Comparison of ENCODE assay signal across 23 cellular contexts in genomic region chr2:37507069-37507410, GRCh38.
DNase-seq lines count a peak whose midpoint lies in the region; ATAC-seq, FAIRE-seq and TF ChIP-seq lines count a peak whose summit lies in the region.
"Had no signal": no experiment of that assay in that cellular context is flagged by ENCODE, and none has a peak within 500 bp of the region (broad histone marks: within the 10 kb centered on the region; RNA-seq: fewer than 3 reads in every experiment).

No MANE protein-coding gene starts in this region.

- 0 out of 2 replicates have a peak, but pooled peaks cover 6% of the 10 kb centered on the region for H3K9me2 ChIP-seq in GM23338 (ENCODE audit: insufficient read depth)

- no peak for FAIRE-seq in astrocyte (lab: Jason Lieb, UNC)
- FAIRE-seq: bronchial epithelial cell had no signal

- TF ChIP-seq CTCF in GM23338 (conservative IDR thresholded peaks at IDR 0.05; ENCODE audit: low read depth in 2 of 2) (no peak), astrocyte (IDR thresholded peaks at IDR 0.05; ENCODE audit: insufficient read depth, low read depth, low read length) (no peak), sigmoid colon (IDR thresholded peaks at IDR 0.05) (no peak), Peyer's patch (IDR thresholded peaks at IDR 0.05) (no peak)

- 0 out of 2 replicates have a peak overlapping the region, but pooled peaks have one; percentile 24 for H3K4me2 ChIP-seq in GM23338
- H3K4me2 ChIP-seq in astrocyte (ENCODE audit: low read length) = peak overlapping the region; percentile 10
- H3K4me2 ChIP-seq: PC-9 had no signal

- no peak overlapping the region for H3K27ac ChIP-seq in GM23338 (ENCODE audit: low read depth)
- no peak overlapping the region for H3K27ac ChIP-seq in astrocyte (ENCODE audit: low read depth, low read length)
- H3K27ac ChIP-seq in sigmoid colon = peak overlapping the region; percentile 60 to 83 (median 78)
- peak overlapping the region in 1 of 4 donors; percentile 39 for H3K27ac ChIP-seq in Peyer's patch
- H3K27ac ChIP-seq: PC-9, upper lobe of right lung had no signal

- H3K36me3 ChIP-seq in GM23338 (ENCODE audit: insufficient read depth) (no peaks in the 10 kb centered on the region), astrocyte (ENCODE audit: insufficient read depth, low read length) (no peaks in the 10 kb centered on the region), sigmoid colon (no peaks in the 10 kb centered on the region), Peyer's patch (no peaks in the 10 kb centered on the region)
- H3K36me3 ChIP-seq: upper lobe of right lung had no signal

- H3K9me3 ChIP-seq in astrocyte (ENCODE audit: insufficient read depth, low read depth, low read length) (no peaks in the 10 kb centered on the region), sigmoid colon (no peaks in the 10 kb centered on the region), Peyer's patch (no peaks in the 10 kb centered on the region)
- H3K9me3 ChIP-seq: upper lobe of right lung had no signal

- H3K27me3 Mint-ChIP-seq in GM23338 (ENCODE audit: insufficient read depth, low read depth, poor library complexity) (peaks cover 9% of the 10 kb centered on the region), astrocyte (ENCODE audit: low read depth, unreplicated experiment) (no peaks in the 10 kb centered on the region)
- H3K27me3 Mint-ChIP-seq in natural killer cell treated with Interleukin-12 subunit alpha and Interleukin-12 subunit beta and Interleukin-15 and Interleukin-18, amount 100 ng/mL, for 72 hours = peaks cover 3 to 4% of the 10 kb centered on the region in 2 donors
- H3K27me3 Mint-ChIP-seq: activated T-cell treated with anti-CD3 and anti-CD28 coated beads, Interleukin-2, amount 50 U/mL, for 24 hours had no signal

- H3K4me1 ChIP-seq in GM23338 (ENCODE audit: insufficient read depth) = peaks cover 6% of the 10 kb centered on the region; the same call in 1 of the 2 replicates
- H3K4me1 ChIP-seq in astrocyte (ENCODE audit: insufficient read depth, low read length) = peaks cover 8% of the 10 kb centered on the region
- H3K4me1 ChIP-seq in sigmoid colon = peaks cover 0 to 31% (median 24%) of the 10 kb centered on the region in 4 donors
- H3K4me1 ChIP-seq in Peyer's patch = no peaks in the 10 kb centered on the region

- no peaks in the 10 kb centered on the region for H3F3A ChIP-seq in GM23338 (replicated peaks; ENCODE audit: low read depth)

- WGBS in sigmoid colon, 2 donors = 78 to 83% methylated on average over 3 of the region's 3 CpGs

- no peak overlapping the region for H3K4me3 Mint-ChIP-seq in GM23338
- no peak overlapping the region for H3K4me3 Mint-ChIP-seq in astrocyte (ENCODE audit: unreplicated experiment)
- no peak overlapping the region for H3K4me3 Mint-ChIP-seq in natural killer cell treated with Interleukin-12 subunit alpha and Interleukin-12 subunit beta and Interleukin-15 and Interleukin-18, amount 100 ng/mL, for 72 hours
- H3K4me3 Mint-ChIP-seq: activated CD4-positive, alpha-beta memory T cell treated with anti-CD3 and anti-CD28 coated beads, Interleukin-2, amount 10 ng/mL, durations not matched to agents 7 days and 5 days; activated T-cell treated with anti-CD3 and anti-CD28 coated beads, Interleukin-2, amount 50 U/mL, for 24 hours; CD4-positive, alpha-beta memory T cell; stimulated activated naive B cell treated with anti-CD40 and anti-IgM and Interleukin-4, amounts not matched to agents 10 μg/mL and 1 μg/mL and 100 μg/mL, for 72 hours had no signal

- H4K20me1 ChIP-seq in GM23338 (replicated peaks; ENCODE audit: insufficient read depth) (no peaks in the 10 kb centered on the region), astrocyte (ENCODE audit: insufficient read depth, low read length) (no peaks in the 10 kb centered on the region)

- H3K79me2 ChIP-seq in GM23338 (replicated peaks; ENCODE audit: insufficient read depth) (no peaks in the 10 kb centered on the region), astrocyte (ENCODE audit: insufficient read depth, low read length) (no peaks in the 10 kb centered on the region)

- TF ChIP-seq POLR2A in sigmoid colon (IDR thresholded peaks at IDR 0.05) (no peak), Peyer's patch (IDR thresholded peaks at IDR 0.05) (no peak)

- no peak overlapping the region for H3K9ac ChIP-seq in astrocyte (ENCODE audit: low read length)

- H3K27me3 ChIP-seq in GM23338 (ENCODE audit: insufficient read depth) (no peaks in the 10 kb centered on the region), astrocyte (ENCODE audit: insufficient read depth, low read length) (no peaks in the 10 kb centered on the region), sigmoid colon (no peaks in the 10 kb centered on the region), Peyer's patch (no peaks in the 10 kb centered on the region)
- H3K27me3 ChIP-seq: upper lobe of right lung had no signal

- H3K4me3 ChIP-seq in GM23338 = no peak overlapping the region
- no peak overlapping the region for H3K4me3 ChIP-seq in astrocyte (ENCODE audit: insufficient read depth, low read depth, low read length)
- H3K4me3 ChIP-seq in sigmoid colon = no peak overlapping the region
- H3K4me3 ChIP-seq in Peyer's patch = no peak overlapping the region
- H3K4me3 ChIP-seq: PC-9, upper lobe of right lung had no signal

- H3K9me3 Mint-ChIP-seq in GM23338 (no peaks in the 10 kb centered on the region; the same call in 2 of the 3 replicates), astrocyte (ENCODE audit: unreplicated experiment) (no peaks in the 10 kb centered on the region)
- no peaks in the 10 kb centered on the region for H3K9me3 Mint-ChIP-seq in natural killer cell treated with Interleukin-12 subunit alpha and Interleukin-12 subunit beta and Interleukin-15 and Interleukin-18, amount 100 ng/mL, for 72 hours
- H3K9me3 Mint-ChIP-seq: activated CD4-positive, alpha-beta memory T cell treated with anti-CD3 and anti-CD28 coated beads, Interleukin-2, amount 10 ng/mL, durations not matched to agents 7 days and 5 days; activated T-cell treated with anti-CD3 and anti-CD28 coated beads, Interleukin-2, amount 50 U/mL, for 24 hours; CD4-positive, alpha-beta memory T cell; stimulated activated naive B cell treated with anti-CD40 and anti-IgM and Interleukin-4, amounts not matched to agents 10 μg/mL and 1 μg/mL and 100 μg/mL, for 72 hours had no signal

- DNase-seq in GM23338 (ENCODE audit: low spot score) = no peak
- no peak for DNase-seq in astrocyte (ENCODE audit: low read depth)
- DNase-seq in medulla oblongata (ENCODE audit: extremely low spot score) = peak; percentile 9
- no peak for DNase-seq in sigmoid colon
- no peak for DNase-seq in D341Med (ENCODE audit: low spot score)
- no peak for DNase-seq in natural killer cell treated with Interleukin-12 subunit alpha and Interleukin-12 subunit beta and Interleukin-15 and Interleukin-18, amount 100 ng/mL, for 72 hours (ENCODE audit: low spot score)
- DNase-seq in Peyer's patch = no peak
- DNase-seq: ACHN; activated CD4-positive, alpha-beta memory T cell treated with anti-CD3 and anti-CD28 coated beads, Interleukin-2, amount 10 ng/mL, durations not matched to agents 7 days and 5 days; activated naive CD4-positive, alpha-beta T cell treated with anti-CD3 and anti-CD28 coated beads, Interleukin-2, amount 50 U/mL, for 16 hours; activated T-cell treated with anti-CD3 and anti-CD28 coated beads, Interleukin-2, amount 50 U/mL, for 24 hours; CD4-positive, alpha-beta memory T cell; hypothalamus; Karpas-422; left colon; NCI-H1092 treated with DMSO at 0.1 percent for 48 hours; PC-9; posterior cingulate gyrus; stimulated activated naive B cell treated with anti-CD40 and anti-IgM and Interleukin-4, amounts not matched to agents 10 μg/mL and 1 μg/mL and 100 μg/mL, for 72 hours; upper lobe of right lung had no signal

- no peak overlapping the region for H3K27ac Mint-ChIP-seq in GM23338
- peak overlapping the region; percentile 37 for H3K27ac Mint-ChIP-seq in astrocyte (ENCODE audit: unreplicated experiment)
- H3K27ac Mint-ChIP-seq in natural killer cell treated with Interleukin-12 subunit alpha and Interleukin-12 subunit beta and Interleukin-15 and Interleukin-18, amount 100 ng/mL, for 72 hours = no peak overlapping the region
- H3K27ac Mint-ChIP-seq: activated CD4-positive, alpha-beta memory T cell treated with anti-CD3 and anti-CD28 coated beads, Interleukin-2, amount 10 ng/mL, durations not matched to agents 7 days and 5 days; activated T-cell treated with anti-CD3 and anti-CD28 coated beads, Interleukin-2, amount 50 U/mL, for 24 hours; CD4-positive, alpha-beta memory T cell; stimulated activated naive B cell treated with anti-CD40 and anti-IgM and Interleukin-4, amounts not matched to agents 10 μg/mL and 1 μg/mL and 100 μg/mL, for 72 hours had no signal

- peak overlapping the region; percentile 33 for H2AFZ ChIP-seq in GM23338
- peak overlapping the region; percentile 22 for H2AFZ ChIP-seq in astrocyte (ENCODE audit: low read depth, low read length)
- H2AFZ ChIP-seq: PC-9 had no signal

- TF ChIP-seq EP300 in sigmoid colon (IDR thresholded peaks at IDR 0.05) = no peak

- H3K36me3 Mint-ChIP-seq in GM23338 (ENCODE audit: low read depth) (no peaks in the 10 kb centered on the region), astrocyte (ENCODE audit: low read depth, unreplicated experiment) (no peaks in the 10 kb centered on the region)
- no peaks in the 10 kb centered on the region for H3K36me3 Mint-ChIP-seq in natural killer cell treated with Interleukin-12 subunit alpha and Interleukin-12 subunit beta and Interleukin-15 and Interleukin-18, amount 100 ng/mL, for 72 hours
- H3K36me3 Mint-ChIP-seq: stimulated activated naive B cell treated with anti-CD40 and anti-IgM and Interleukin-4, amounts not matched to agents 10 μg/mL and 1 μg/mL and 100 μg/mL, for 72 hours had no signal

- intact Hi-C loops in sigmoid colon (cut with DNase I) = loop anchor here (5.0 to 10.0 kb wide), 2 partner anchors 92 to 165 kb away; partner anchors contain the start of gene CDC42EP3

- H3K4me1 Mint-ChIP-seq in GM23338 = peaks cover 12% of the 10 kb centered on the region
- H3K4me1 Mint-ChIP-seq in astrocyte (ENCODE audit: low read depth, unreplicated experiment) = peaks cover 23% of the 10 kb centered on the region
- H3K4me1 Mint-ChIP-seq in natural killer cell treated with Interleukin-12 subunit alpha and Interleukin-12 subunit beta and Interleukin-15 and Interleukin-18, amount 100 ng/mL, for 72 hours (ENCODE audit: low read depth in 2 of 2) = no peaks in the 10 kb centered on the region
- H3K4me1 Mint-ChIP-seq: activated CD4-positive, alpha-beta memory T cell treated with anti-CD3 and anti-CD28 coated beads, Interleukin-2, amount 10 ng/mL, durations not matched to agents 7 days and 5 days; stimulated activated naive B cell treated with anti-CD40 and anti-IgM and Interleukin-4, amounts not matched to agents 10 μg/mL and 1 μg/mL and 100 μg/mL, for 72 hours had no signal

- ATAC-seq in GM23338 (no peak), GM18873 (IDR thresholded peaks at IDR 0.05; ENCODE audit: low FRiP score, unreplicated experiment) (no peak)
- ATAC-seq in natural killer cell treated with Interleukin-12 subunit alpha and Interleukin-12 subunit beta and Interleukin-15 and Interleukin-18, amount 100 ng/mL, for 72 hours = no peak
- ATAC-seq: HCT116, left colon, upper lobe of right lung had no signal

Comparison
In these comparisons a context has a peak if more than half of its experiments do, and no peak if none do; other contexts are left out.
1. H3K27ac ChIP-seq: peak in sigmoid colon (4 of 4); none in GM23338 (single experiment) and astrocyte (single experiment).